10 cellular contexts compared by ENCODE assay signal in the genomic region with DNA sequence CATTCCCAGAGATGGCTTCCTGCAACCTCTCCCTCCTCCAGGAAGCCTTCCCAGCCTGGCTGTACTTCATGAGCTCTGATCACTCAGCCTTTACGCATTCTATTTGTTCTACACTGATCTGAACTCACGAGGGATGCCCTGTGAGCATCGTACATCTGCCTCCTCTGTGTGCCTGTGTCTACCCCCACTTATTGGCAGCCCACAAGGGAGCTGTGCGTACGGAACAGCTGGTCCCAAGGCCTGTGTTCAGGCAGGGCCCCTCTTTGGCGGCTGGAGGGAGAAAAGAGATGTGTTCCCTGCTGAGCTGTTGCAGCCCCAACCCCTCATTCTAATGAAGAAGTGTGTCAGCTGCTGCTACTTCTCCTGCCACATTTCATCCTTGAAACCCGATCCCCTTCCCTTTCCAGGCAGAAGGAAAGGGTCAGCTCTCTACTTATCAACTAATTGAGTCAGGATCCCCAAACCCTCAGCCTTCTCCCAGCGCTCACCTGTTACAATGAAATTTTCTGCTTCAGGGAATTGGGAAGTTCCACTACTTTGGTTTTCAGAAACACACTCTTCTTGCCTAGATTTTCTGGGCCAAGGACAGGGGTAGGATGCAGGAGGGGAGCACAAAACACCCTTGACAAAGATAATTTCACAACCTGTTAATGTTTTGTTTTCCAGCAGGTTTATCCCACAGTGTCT. TPM values are rescaled to one million over a fixed set of nuclear protein-coding genes. Genes with fewer than 3 reads are reported as not detected.
DNase-seq lines count a peak whose midpoint lies in the region; ATAC-seq and TF ChIP-seq lines count a peak whose summit lies in the region.
"Had no signal": no experiment of that assay in that cellular context is flagged by ENCODE, and none has a peak within 500 bp of the region (broad histone marks: within the 10 kb centered on the region; RNA-seq: fewer than 3 reads in every experiment).

No MANE protein-coding gene starts in this region.

- no peak overlapping the region for H3K9ac ChIP-seq in stomach smooth muscle (ENCODE audit: low read length in 2 of 2)

- H3K27me3 Mint-ChIP-seq in activated T-cell treated with anti-CD3 and anti-CD28 coated beads, Interleukin-2, amount 50 U/mL, for 72 hours (ENCODE audit: low read depth): peaks cover 33% of the 10 kb centered on the region

- peaks cover 0 to 5% of the 10 kb centered on the region in 2 donors for H3K36me3 Mint-ChIP-seq in activated T-cell treated with anti-CD3 and anti-CD28 coated beads, Interleukin-2, amount 50 U/mL, for 72 hours (ENCODE audit: insufficient read depth in 2 of 2)
- H3K36me3 Mint-ChIP-seq: T-cell had no signal

- no peak overlapping the region for H3K4me3 Mint-ChIP-seq in activated T-cell treated with anti-CD3 and anti-CD28 coated beads, Interleukin-2, amount 50 U/mL, for 72 hours
- H3K4me3 Mint-ChIP-seq: T-cell had no signal

- DNase-seq in activated T-cell treated with anti-CD3 and anti-CD28 coated beads, Interleukin-2, amount 50 U/mL, for 48 hours: peak; percentile 7 to 14
- DNase-seq in activated T-cell treated with anti-CD3 and anti-CD28 coated beads, Interleukin-2, amount 50 U/mL, for 72 hours: no peak
- DNase-seq in NCI-H510A (lab: John Stamatoyannopoulos, UW) (peak; percentile 48), fibroblast of villous mesenchyme (ENCODE audit: low read depth) (peak; percentile 35), NCI-H2196 (lab: John Stamatoyannopoulos, UW; ENCODE audit: unreplicated experiment) (no peak), NCI-H2029 (lab: John Stamatoyannopoulos, UW) (no peak)
- no peak for DNase-seq in activated T-cell treated with anti-CD3 and anti-CD28 coated beads, Interleukin-2, amount 50 U/mL, for 1 hour
- DNase-seq: NCI-H1930 had no signal

- no peaks in the 10 kb centered on the region for H3K9me3 Mint-ChIP-seq in activated T-cell treated with anti-CD3 and anti-CD28 coated beads, Interleukin-2, amount 50 U/mL, for 72 hours
- H3K9me3 Mint-ChIP-seq: T-cell had no signal

- TF ChIP-seq CTCF in fibroblast of villous mesenchyme (IDR thresholded peaks at IDR 0.05; ENCODE audit: insufficient read depth, low read depth, low read length): no peak

- peaks cover 83% of the 10 kb centered on the region for H3K4me1 ChIP-seq in stomach smooth muscle (ENCODE audit: control insufficient read depth, insufficient read depth, low read length)

- peak overlapping the region; percentile 41 for H3K27ac ChIP-seq in stomach smooth muscle (ENCODE audit: low read length)

- no peak for ATAC-seq in activated T-cell treated with anti-CD3 and anti-CD28 coated beads, Interleukin-2, amount 50 U/mL, for 72 hours (replicated peaks in 1 of 2)
- ATAC-seq: T-cell had no signal

- no peaks in the 10 kb centered on the region for H3K27me3 ChIP-seq in stomach smooth muscle (ENCODE audit: control insufficient read depth in 1 of 2, insufficient read depth in 2 of 2, low read length in 2 of 2)

- no peak overlapping the region for H3K27ac Mint-ChIP-seq in activated T-cell treated with anti-CD3 and anti-CD28 coated beads, Interleukin-2, amount 50 U/mL, for 72 hours
- H3K27ac Mint-ChIP-seq: T-cell had no signal

- H3K4me3 ChIP-seq in fibroblast of villous mesenchyme (ENCODE audit: low read depth, low read length): no peak overlapping the region
- H3K4me3 ChIP-seq in stomach smooth muscle (ENCODE audit: low read length in 2 of 2): peak overlapping the region in 1 of 2 donors; percentile 15

- peaks cover 30% of the 10 kb centered on the region for H3K4me1 Mint-ChIP-seq in activated T-cell treated with anti-CD3 and anti-CD28 coated beads, Interleukin-2, amount 50 U/mL, for 72 hours (ENCODE audit: low read depth)

- no peaks in the 10 kb centered on the region for H3K9me3 ChIP-seq in stomach smooth muscle (ENCODE audit: control insufficient read depth in 2 of 2, low read length in 2 of 2)

- no peaks in the 10 kb centered on the region for H3K36me3 ChIP-seq in stomach smooth muscle (ENCODE audit: control insufficient read depth in 2 of 2, insufficient read depth in 2 of 2, low read length in 2 of 2)

RNA-seq across cellular contexts. Expression of a gene that starts 3.2 kb away (rescaled TPM):
- total RNA-seq in activated T-cell treated with anti-CD3 and anti-CD28 coated beads, Interleukin-2, amount 50 U/mL, for 72 hours: 1 to 10 TPM; 3.9 to 4.3 TPM
- 4.3 and 4.5 TPM in 2 replicates for total RNA-seq in fibroblast of villous mesenchyme

RNA-seq across cellular contexts. Expression of a gene that starts 19.7 kb away (rescaled TPM):
- total RNA-seq in activated T-cell treated with anti-CD3 and anti-CD28 coated beads, Interleukin-2, amount 50 U/mL, for 72 hours: 10 to 100 TPM; 13.3 to 15.8 TPM
- total RNA-seq in fibroblast of villous mesenchyme: 17.1 and 30.7 TPM in 2 replicates

Comparison
In these comparisons a context has a peak if more than half of its experiments do, and no peak if none do; other contexts are left out.
1. DNase-seq: peak in activated T-cell treated with anti-CD3 and anti-CD28 coated beads, Interleukin-2, amount 50 U/mL, for 48 hours (2 of 2), NCI-H510A (single experiment) and fibroblast of villous mesenchyme (single experiment); none in activated T-cell treated with anti-CD3 and anti-CD28 coated beads, Interleukin-2, amount 50 U/mL, for 72 hours (0 of 2), NCI-H2196 (single experiment), NCI-H2029 (single experiment) and activated T-cell treated with anti-CD3 and anti-CD28 coated beads, Interleukin-2, amount 50 U/mL, for 1 hour (single experiment).